9 cellular contexts compared by ENCODE assay signal in the genomic region with DNA sequence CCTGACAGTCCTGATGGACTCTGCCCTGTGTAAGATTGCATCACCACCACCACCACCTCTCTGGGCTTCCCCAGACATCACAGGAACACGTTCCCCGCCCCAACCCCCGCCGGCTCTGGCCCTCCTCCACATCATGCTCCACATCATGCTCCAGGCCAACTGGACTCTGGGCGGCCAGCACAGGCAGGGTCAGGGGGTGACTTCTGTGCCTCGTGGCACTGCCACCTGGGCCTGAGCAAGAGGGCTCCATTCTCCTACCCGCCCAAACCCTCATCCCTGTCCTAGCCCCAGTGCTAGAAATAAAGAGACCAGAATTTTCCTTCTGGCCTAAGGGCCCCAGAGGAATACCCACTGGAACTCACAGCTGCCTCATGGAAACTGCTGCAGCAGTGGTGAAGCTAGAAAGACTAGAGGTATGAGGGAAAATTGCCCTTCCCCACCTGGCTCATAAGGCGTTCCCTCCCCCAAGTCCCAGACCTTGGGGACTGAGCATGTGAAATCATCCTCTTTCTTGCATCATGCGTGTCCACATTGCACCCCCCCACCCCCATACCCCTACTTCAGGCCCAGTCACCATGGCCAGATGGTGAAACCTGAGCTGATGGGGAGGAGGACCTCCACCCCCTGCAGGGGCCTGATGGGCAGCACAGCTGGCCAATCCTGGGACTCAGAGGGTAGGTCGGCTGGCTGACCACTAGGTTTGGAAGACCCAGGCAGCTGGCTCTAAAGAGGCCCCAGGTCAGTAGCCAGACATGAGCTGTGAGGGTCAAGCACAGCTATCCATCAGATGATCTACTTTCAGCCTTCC. TPM values are rescaled to one million over a fixed set of nuclear protein-coding genes. Genes with fewer than 3 reads are reported as not detected.
DNase-seq lines count a peak whose midpoint lies in the region; ATAC-seq, FAIRE-seq and TF ChIP-seq lines count a peak whose summit lies in the region.
"Had no signal": no experiment of that assay in that cellular context is flagged by ENCODE, and none has a peak within 500 bp of the region (broad histone marks: within the 10 kb centered on the region; RNA-seq: fewer than 3 reads in every experiment).

A gene with protein sequence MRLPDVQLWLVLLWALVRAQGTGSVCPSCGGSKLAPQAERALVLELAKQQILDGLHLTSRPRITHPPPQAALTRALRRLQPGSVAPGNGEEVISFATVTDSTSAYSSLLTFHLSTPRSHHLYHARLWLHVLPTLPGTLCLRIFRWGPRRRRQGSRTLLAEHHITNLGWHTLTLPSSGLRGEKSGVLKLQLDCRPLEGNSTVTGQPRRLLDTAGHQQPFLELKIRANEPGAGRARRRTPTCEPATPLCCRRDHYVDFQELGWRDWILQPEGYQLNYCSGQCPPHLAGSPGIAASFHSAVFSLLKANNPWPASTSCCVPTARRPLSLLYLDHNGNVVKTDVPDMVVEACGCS (plus strand): TSS at position 742 of the 808 bp plus-strand sequence. CDS start 230 bp downstream, outside the sequence.

- peak within 1 kb of the TSS; percentile 100 for H3K18ac ChIP-seq in H1 (ENCODE audit: extremely low read depth, low read length)

- H3K9me3 ChIP-seq in H1 (ENCODE audit: insufficient read depth in 2 of 2, low read depth in 1 of 2, low read length in 1 of 2) = no peaks in the 10 kb centered on the region
- H3K9me3 ChIP-seq in skeletal muscle tissue (ENCODE audit: control insufficient read depth in 3 of 3, low read length in 3 of 3) = no peaks in the 10 kb centered on the region

- H2BK120ac ChIP-seq in H1 (replicated peaks; ENCODE audit: low read depth, low read length) = peak within 1 kb of the TSS; percentile 88

- H2BK5ac ChIP-seq in H1 (ENCODE audit: low read depth, low read length) = peak within 1 kb of the TSS; percentile 99

- peaks cover 0 to 31% (median 20%) of the 10 kb centered on the region in 4 experiments; a peak in 6 of 7 replicates for H3K4me1 ChIP-seq in H1 (replicated peaks in 1 of 4; ENCODE audit: control insufficient read depth in 3 of 4, insufficient read depth in 4 of 4, low read length in 3 of 4)
- peaks cover 36 to 62% (median 50%) of the 10 kb centered on the region in 3 donors for H3K4me1 ChIP-seq in skeletal muscle tissue (ENCODE audit: control insufficient read depth in 3 of 3, insufficient read depth in 3 of 3, low read length in 3 of 3)

- TF ChIP-seq CTCF in H1 (IDR thresholded peaks at IDR 0.05; ENCODE audit: control extremely low read depth in 1 of 3, insufficient read depth in 1 of 3, low read depth in 1 of 3, low read length in 3 of 3) = no peak

- peak within 1 kb of the TSS; percentile 97 for H2BK12ac ChIP-seq in H1 (ENCODE audit: low read depth, low read length)

- peaks cover 25% of the 10 kb centered on the region for H3K4me1 Mint-ChIP-seq in activated naive CD4-positive, alpha-beta T cell treated with anti-CD3 and anti-CD28 coated beads for 36 hours (ENCODE audit: low read depth)

- H3K23me2 ChIP-seq in H1 (ENCODE audit: low read depth, low read length) = peaks cover 9% of the 10 kb centered on the region

- peaks cover 0 to 13% of the 10 kb centered on the region in 2 experiments; a peak in 1 of 4 replicates for H3K79me2 ChIP-seq in H1 (ENCODE audit: control insufficient read depth in 1 of 2, insufficient read depth in 2 of 2, low read length in 2 of 2)

- no peaks in the 10 kb centered on the region for H4K20me1 ChIP-seq in H1 (replicated peaks in 1 of 2; ENCODE audit: control insufficient read depth in 1 of 2, insufficient read depth in 2 of 2, low read length in 2 of 2)

- peak within 1 kb of the TSS; percentile 97; the same call in 1 of the 2 replicates for H4K8ac ChIP-seq in H1 (ENCODE audit: extremely low read depth, insufficient read depth, low read length)

- peaks cover 0 to 4% (median 0%) of the 10 kb centered on the region in 4 experiments; a peak in 1 of 8 replicates for H3K36me3 ChIP-seq in H1 (ENCODE audit: control insufficient read depth in 2 of 4, insufficient read depth in 4 of 4, low read length in 3 of 4)
- H3K36me3 ChIP-seq in skeletal muscle tissue (ENCODE audit: control insufficient read depth in 3 of 3, insufficient read depth in 3 of 3, low read length in 3 of 3) = no peaks in the 10 kb centered on the region

- H3K9me3 Mint-ChIP-seq in activated naive CD4-positive, alpha-beta T cell treated with anti-CD3 and anti-CD28 coated beads for 36 hours = no peaks in the 10 kb centered on the region

- peak in 1 of 2 experiments; percentile 82; a peak in 1 of 3 replicates for TF ChIP-seq EP300 in H1 (IDR thresholded peaks at IDR 0.05; ENCODE audit: borderline replicate concordance in 1 of 2, low read depth in 2 of 2, low read length in 2 of 2)

- peak within 1 kb of the TSS; percentile 46 for H3K56ac ChIP-seq in H1 (replicated peaks; ENCODE audit: insufficient read length, low read depth, low read length)

- no peak within 1 kb of the TSS for H3K14ac ChIP-seq in H1 (ENCODE audit: insufficient read length)

- H3K27ac Mint-ChIP-seq in activated naive CD4-positive, alpha-beta T cell treated with anti-CD3 and anti-CD28 coated beads for 36 hours = peak within 1 kb of the TSS; percentile 46

- peak within 1 kb of the TSS; percentile 40 for H2BK20ac ChIP-seq in H1 (ENCODE audit: low read length)

- no peaks in the 10 kb centered on the region for H3K27me3 ChIP-seq in H1 (replicated peaks in 1 of 4; ENCODE audit: control insufficient read depth in 3 of 4, extremely low read depth in 1 of 4, insufficient read depth in 3 of 4, low read length in 3 of 4)
- H3K27me3 ChIP-seq in skeletal muscle tissue (ENCODE audit: control insufficient read depth in 3 of 3, insufficient read depth in 3 of 3, low read length in 3 of 3) = no peaks in the 10 kb centered on the region

- H3K23ac ChIP-seq in H1 (ENCODE audit: insufficient read length) = no peak within 1 kb of the TSS

- TF ChIP-seq RAD21 in H1 (IDR thresholded peaks at IDR 0.05 in 1 of 2, conservative IDR thresholded peaks at IDR 0.05 in 1 of 2; ENCODE audit: low read depth in 2 of 2, low read length in 2 of 2) = no peak

- H3K4me3 Mint-ChIP-seq in activated naive CD4-positive, alpha-beta T cell treated with anti-CD3 and anti-CD28 coated beads for 36 hours = peak within 1 kb of the TSS; percentile 74

- FAIRE-seq in H1 (lab: Jason Lieb, UNC) = no peak

- peak within 1 kb of the TSS; percentile 96 for H4K91ac ChIP-seq in H1 (replicated peaks; ENCODE audit: insufficient read length, low read length)

- 43% methylated on average over 5 of the region's 10 CpGs; no CpG with 5 or more reads in 1 of the 2 experiments for WGBS in H1 (ENCODE audit: extremely low coverage in 1 of 2, insufficient coverage in 1 of 2, insufficient read length in 1 of 2, insufficient replicate concordance in 2 of 2, low coverage in 1 of 2, low lambda C conversion rate in 2 of 2, missing lambda C conversion rate in 1 of 2), 2 experiments

- no peaks in the 10 kb centered on the region for H3K79me1 ChIP-seq in H1 (ENCODE audit: low read depth, low read length)

- DNase-seq in activated naive CD4-positive, alpha-beta T cell treated with anti-CD3 and anti-CD28 coated beads for 36 hours = peak; percentile 54
- DNase-seq in activated naive CD4-positive, alpha-beta T cell (lab: John Stamatoyannopoulos, UW) = no peak
- peak; percentile 97 for DNase-seq in NCI-H69 (lab: John Stamatoyannopoulos, UW)
- DNase-seq in H1 (ENCODE audit: low read depth in 1 of 2, low spot score in 2 of 2) = peak; percentile 84 to 95
- DNase-seq in hypothalamus (lab: John Stamatoyannopoulos, UW) = no peak

- no peak; a peak in 2 of 3 replicates for TF ChIP-seq POLR2A in H1 (IDR thresholded peaks at IDR 0.05; ENCODE audit: control extremely low read depth in 1 of 2, low read depth in 2 of 2, low read length in 2 of 2)

- CTCF ChIA-PET in activated naive CD4-positive, alpha-beta T cell treated with anti-CD3 and anti-CD28 coated beads for 36 hours (lab: Charles Lee) = interaction anchor here (0.6 to 11.0 kb wide), 23 partner anchors 10 to 254 kb away, joined by 3 to 172 read pairs (median 5); a partner anchor contains a TSS
- CTCF ChIA-PET in H1 (lab: Charles Lee; ENCODE audit: partially characterized antibody) = interaction anchor here (0.5 to 18.5 kb wide), 39 partner anchors 10 to 936 kb away, joined by 3 to 478 read pairs (median 5); a partner anchor contains a TSS

- peak within 1 kb of the TSS; percentile 79 for H4K5ac ChIP-seq in H1 (ENCODE audit: insufficient read length, low read depth, low read length)

- H3K27me3 Mint-ChIP-seq in activated naive CD4-positive, alpha-beta T cell treated with anti-CD3 and anti-CD28 coated beads for 36 hours (ENCODE audit: low read depth) = no peaks in the 10 kb centered on the region

- peak within 1 kb of the TSS; percentile 95 for H3K4me2 ChIP-seq in H1 (ENCODE audit: insufficient read depth in 1 of 2, low read depth in 2 of 2, low read length in 2 of 2)

- peak within 1 kb of the TSS; percentile 95 for H3K4ac ChIP-seq in H1 (replicated peaks; ENCODE audit: insufficient read length, low read depth, low read length)

- H2AK5ac ChIP-seq in H1 (ENCODE audit: low read depth, low read length) = peak within 1 kb of the TSS; percentile 93

- H2BK15ac ChIP-seq in H1 (ENCODE audit: low read length) = peak within 1 kb of the TSS; percentile 76; the same call in 1 of the 2 replicates

- POLR2A ChIA-PET in H1 (lab: Charles Lee; ENCODE audit: partially characterized antibody) = interaction anchor here (0.5 to 11.2 kb wide), 39 partner anchors 8 to 325 kb away, joined by 3 to 168 read pairs (median 5); a partner anchor contains a TSS

- H3K9ac ChIP-seq in H1 (replicated peaks in 1 of 4; ENCODE audit: extremely low read depth in 1 of 4, low read depth in 3 of 4, low read length in 3 of 4) (peak within 1 kb of the TSS in 3 of 4 experiments; percentile 56 to 65 (median 62); a peak in 6 of 7 replicates), skeletal muscle tissue (ENCODE audit: low read depth in 1 of 3, low read length in 3 of 3) (peak within 1 kb of the TSS; percentile 21 to 86 (median 46))

- no peaks in the 10 kb centered on the region for H3K36me3 Mint-ChIP-seq in activated naive CD4-positive, alpha-beta T cell treated with anti-CD3 and anti-CD28 coated beads for 36 hours (ENCODE audit: low read depth)

- intact Hi-C loops in activated naive CD4-positive, alpha-beta T cell treated with anti-CD3 and anti-CD28 coated beads for 36 hours (cut with micrococcal nuclease) = loop anchor here (5.0 kb wide), 1 partner anchor 443 kb away; no protein-coding TSS in a partner anchor

- H2AFZ ChIP-seq in H1 (ENCODE audit: low read length) = no peak within 1 kb of the TSS

- H3K27ac ChIP-seq in H1 (ENCODE audit: low read depth, low read length) (peak within 1 kb of the TSS; percentile 82), skeletal muscle tissue (ENCODE audit: low read depth, low read length) (peak within 1 kb of the TSS; percentile 81)

- ATAC-seq in GM18861 (IDR thresholded peaks at IDR 0.05; ENCODE audit: unreplicated experiment) (no peak), GM21737 (IDR thresholded peaks at IDR 0.05; ENCODE audit: unreplicated experiment) (no peak)

- H3K4me3 ChIP-seq in H1 (ENCODE audit: extremely low read depth in 1 of 4, insufficient read depth in 2 of 4, low read depth in 3 of 4, low read length in 4 of 4) (peak within 1 kb of the TSS; percentile 33 to 91 (median 50)), skeletal muscle tissue (ENCODE audit: low read length in 3 of 3) (peak within 1 kb of the TSS; percentile 23 to 77 (median 53))

RNA-seq across cellular contexts. Expression of the gene that starts here (rescaled TPM):
- total RNA-seq in activated naive CD4-positive, alpha-beta T cell treated with anti-CD3 and anti-CD28 coated beads for 36 hours = 1 to 10 TPM in 1 of 2 experiments, under 1 TPM in 1; 0.81 to 1.0 TPM
- 7.0 and 10.2 TPM in 2 replicates for total RNA-seq in H1 (2021; fragmentation: NEBNext Ultra II Directional; extraction: Animal tissue kit (Norgen Biotek cat#: 25700))
- polyA plus RNA-seq in H1 (2011; rRNA removed) = 18.8 and 31.9 TPM in 2 replicates
- 30.8 TPM for polyA plus RNA-seq in H1 (2011; cell fraction: cytosol; rRNA removed)
- polyA plus RNA-seq in H1 (2011; cell fraction: nucleus; rRNA removed) = 31.1 TPM
- 10.8 to 13.7 TPM (median 12.5 TPM) in 4 replicates for polyA plus RNA-seq in H1 (2012, experiment 1 of 2)
- 11.1 TPM for polyA plus RNA-seq in H1 (2012, experiment 2 of 2)
- polyA plus RNA-seq in H1 (2013, experiment 1 of 2) = 9.0 TPM
- 10.3 TPM for polyA plus RNA-seq in H1 (2013, experiment 2 of 2)
- 16.4 and 33.1 TPM in 2 replicates for polyA minus RNA-seq in H1 (2011; rRNA and poly(A)+ RNA removed)
- 17.2 TPM for polyA minus RNA-seq in H1 (2011; cell fraction: cytosol; rRNA and poly(A)+ RNA removed)
- polyA minus RNA-seq in H1 (2011; cell fraction: nucleus; rRNA and poly(A)+ RNA removed) = 12.8 TPM
- 1.0 TPM for total RNA-seq in skeletal muscle tissue
- total RNA-seq: urinary bladder had no signal

Comparison
In these comparisons a context has a peak if more than half of its experiments do, and no peak if none do; other contexts are left out.
1. DNase-seq: peak in activated naive CD4-positive, alpha-beta T cell treated with anti-CD3 and anti-CD28 coated beads for 36 hours (single experiment), NCI-H69 (single experiment) and H1 (2 of 2); none in activated naive CD4-positive, alpha-beta T cell (0 of 4) and hypothalamus (0 of 51).